1 cellular context compared by ENCODE assay signal in genomic region chr21:33305344-33305671, GRCh38.
TF ChIP-seq lines count a peak whose summit lies in the region.

No MANE protein-coding gene starts in this region.

TF ChIP-seq in HepG2, 621 proteins besides CTCF, POLR2A, EP300 and RAD21 (continued from another document):
- TF ChIP-seq, protein P1, sequence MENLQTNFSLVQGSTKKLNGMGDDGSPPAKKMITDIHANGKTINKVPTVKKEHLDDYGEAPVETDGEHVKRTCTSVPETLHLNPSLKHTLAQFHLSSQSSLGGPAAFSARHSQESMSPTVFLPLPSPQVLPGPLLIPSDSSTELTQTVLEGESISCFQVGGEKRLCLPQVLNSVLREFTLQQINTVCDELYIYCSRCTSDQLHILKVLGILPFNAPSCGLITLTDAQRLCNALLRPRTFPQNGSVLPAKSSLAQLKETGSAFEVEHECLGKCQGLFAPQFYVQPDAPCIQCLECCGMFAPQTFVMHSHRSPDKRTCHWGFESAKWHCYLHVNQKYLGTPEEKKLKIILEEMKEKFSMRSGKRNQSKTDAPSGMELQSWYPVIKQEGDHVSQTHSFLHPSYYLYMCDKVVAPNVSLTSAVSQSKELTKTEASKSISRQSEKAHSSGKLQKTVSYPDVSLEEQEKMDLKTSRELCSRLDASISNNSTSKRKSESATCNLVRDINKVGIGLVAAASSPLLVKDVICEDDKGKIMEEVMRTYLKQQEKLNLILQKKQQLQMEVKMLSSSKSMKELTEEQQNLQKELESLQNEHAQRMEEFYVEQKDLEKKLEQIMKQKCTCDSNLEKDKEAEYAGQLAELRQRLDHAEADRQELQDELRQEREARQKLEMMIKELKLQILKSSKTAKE (CRISPR knock-in tag; IDR thresholded peaks at IDR 0.05; ENCODE audit: borderline replicate concordance): 0 out of 2 replicates have a peak, but pooled peaks have one; percentile 38
- no peak for TF ChIP-seq NONO (IDR thresholded peaks at IDR 0.05)
- TF ChIP-seq NONO (CRISPR knock-in tag; conservative IDR thresholded peaks at IDR 0.05): 0 out of 2 replicates have a peak, but pooled peaks have one; percentile 28
- TF ChIP-seq FOXJ3 (CRISPR knock-in tag; IDR thresholded peaks at IDR 0.05; ENCODE audit: borderline replicate concordance): no peak
- peak; percentile 78 for TF ChIP-seq GATAD2A (CRISPR knock-in tag; IDR thresholded peaks at IDR 0.05)
- TF ChIP-seq ARID2 (CRISPR knock-in tag; IDR thresholded peaks at IDR 0.05; ENCODE audit: borderline replicate concordance): no peak
- no peak for TF ChIP-seq DBP (CRISPR knock-in tag; IDR thresholded peaks at IDR 0.05; ENCODE audit: not compliant biosample characterization)
- TF ChIP-seq, protein P2, sequence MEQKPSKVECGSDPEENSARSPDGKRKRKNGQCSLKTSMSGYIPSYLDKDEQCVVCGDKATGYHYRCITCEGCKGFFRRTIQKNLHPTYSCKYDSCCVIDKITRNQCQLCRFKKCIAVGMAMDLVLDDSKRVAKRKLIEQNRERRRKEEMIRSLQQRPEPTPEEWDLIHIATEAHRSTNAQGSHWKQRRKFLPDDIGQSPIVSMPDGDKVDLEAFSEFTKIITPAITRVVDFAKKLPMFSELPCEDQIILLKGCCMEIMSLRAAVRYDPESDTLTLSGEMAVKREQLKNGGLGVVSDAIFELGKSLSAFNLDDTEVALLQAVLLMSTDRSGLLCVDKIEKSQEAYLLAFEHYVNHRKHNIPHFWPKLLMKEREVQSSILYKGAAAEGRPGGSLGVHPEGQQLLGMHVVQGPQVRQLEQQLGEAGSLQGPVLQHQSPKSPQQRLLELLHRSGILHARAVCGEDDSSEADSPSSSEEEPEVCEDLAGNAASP (CRISPR knock-in tag; IDR thresholded peaks at IDR 0.05; ENCODE audit: borderline replicate concordance): no peak
- TF ChIP-seq ZNF503 (CRISPR knock-in tag; IDR thresholded peaks at IDR 0.05): no peak
- TF ChIP-seq NFIC (IDR thresholded peaks at IDR 0.05; ENCODE audit: low read length): no peak
- no peak for TF ChIP-seq ZNF580 (CRISPR knock-in tag; IDR thresholded peaks at IDR 0.05; ENCODE audit: borderline replicate concordance, low read depth)
- 0 out of 2 replicates have a peak, but pooled peaks have one; percentile 41 for TF ChIP-seq ATF1 (CRISPR knock-in tag; IDR thresholded peaks at IDR 0.05)
- no peak for TF ChIP-seq ZSCAN22 (CRISPR knock-in tag; IDR thresholded peaks at IDR 0.05)
- no peak for TF ChIP-seq SIX1 (CRISPR knock-in tag; IDR thresholded peaks at IDR 0.05; ENCODE audit: borderline replicate concordance)
- TF ChIP-seq KLF11 (CRISPR knock-in tag; IDR thresholded peaks at IDR 0.05): no peak
- TF ChIP-seq DPF2 (CRISPR knock-in tag; IDR thresholded peaks at IDR 0.05; ENCODE audit: borderline replicate concordance, low read depth): no peak
- TF ChIP-seq THAP11 (CRISPR knock-in tag; IDR thresholded peaks at IDR 0.05): 0 out of 2 replicates have a peak, but pooled peaks have one; percentile 19
- no peak for TF ChIP-seq KDM5A (IDR thresholded peaks at IDR 0.05; ENCODE audit: borderline replicate concordance, low read length)
- no peak for TF ChIP-seq KLF9 (CRISPR knock-in tag; IDR thresholded peaks at IDR 0.05; ENCODE audit: low read depth)
- peak; percentile 83; the same call in 1 of the 2 replicates for TF ChIP-seq ETV5 (CRISPR knock-in tag; IDR thresholded peaks at IDR 0.05; ENCODE audit: borderline replicate concordance)
- TF ChIP-seq, protein P3, sequence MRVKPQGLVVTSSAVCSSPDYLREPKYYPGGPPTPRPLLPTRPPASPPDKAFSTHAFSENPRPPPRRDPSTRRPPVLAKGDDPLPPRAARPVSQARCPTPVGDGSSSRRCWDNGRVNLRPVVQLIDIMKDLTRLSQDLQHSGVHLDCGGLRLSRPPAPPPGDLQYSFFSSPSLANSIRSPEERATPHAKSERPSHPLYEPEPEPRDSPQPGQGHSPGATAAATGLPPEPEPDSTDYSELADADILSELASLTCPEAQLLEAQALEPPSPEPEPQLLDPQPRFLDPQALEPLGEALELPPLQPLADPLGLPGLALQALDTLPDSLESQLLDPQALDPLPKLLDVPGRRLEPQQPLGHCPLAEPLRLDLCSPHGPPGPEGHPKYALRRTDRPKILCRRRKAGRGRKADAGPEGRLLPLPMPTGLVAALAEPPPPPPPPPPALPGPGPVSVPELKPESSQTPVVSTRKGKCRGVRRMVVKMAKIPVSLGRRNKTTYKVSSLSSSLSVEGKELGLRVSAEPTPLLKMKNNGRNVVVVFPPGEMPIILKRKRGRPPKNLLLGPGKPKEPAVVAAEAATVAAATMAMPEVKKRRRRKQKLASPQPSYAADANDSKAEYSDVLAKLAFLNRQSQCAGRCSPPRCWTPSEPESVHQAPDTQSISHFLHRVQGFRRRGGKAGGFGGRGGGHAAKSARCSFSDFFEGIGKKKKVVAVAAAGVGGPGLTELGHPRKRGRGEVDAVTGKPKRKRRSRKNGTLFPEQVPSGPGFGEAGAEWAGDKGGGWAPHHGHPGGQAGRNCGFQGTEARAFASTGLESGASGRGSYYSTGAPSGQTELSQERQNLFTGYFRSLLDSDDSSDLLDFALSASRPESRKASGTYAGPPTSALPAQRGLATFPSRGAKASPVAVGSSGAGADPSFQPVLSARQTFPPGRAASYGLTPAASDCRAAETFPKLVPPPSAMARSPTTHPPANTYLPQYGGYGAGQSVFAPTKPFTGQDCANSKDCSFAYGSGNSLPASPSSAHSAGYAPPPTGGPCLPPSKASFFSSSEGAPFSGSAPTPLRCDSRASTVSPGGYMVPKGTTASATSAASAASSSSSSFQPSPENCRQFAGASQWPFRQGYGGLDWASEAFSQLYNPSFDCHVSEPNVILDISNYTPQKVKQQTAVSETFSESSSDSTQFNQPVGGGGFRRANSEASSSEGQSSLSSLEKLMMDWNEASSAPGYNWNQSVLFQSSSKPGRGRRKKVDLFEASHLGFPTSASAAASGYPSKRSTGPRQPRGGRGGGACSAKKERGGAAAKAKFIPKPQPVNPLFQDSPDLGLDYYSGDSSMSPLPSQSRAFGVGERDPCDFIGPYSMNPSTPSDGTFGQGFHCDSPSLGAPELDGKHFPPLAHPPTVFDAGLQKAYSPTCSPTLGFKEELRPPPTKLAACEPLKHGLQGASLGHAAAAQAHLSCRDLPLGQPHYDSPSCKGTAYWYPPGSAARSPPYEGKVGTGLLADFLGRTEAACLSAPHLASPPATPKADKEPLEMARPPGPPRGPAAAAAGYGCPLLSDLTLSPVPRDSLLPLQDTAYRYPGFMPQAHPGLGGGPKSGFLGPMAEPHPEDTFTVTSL (CRISPR knock-in tag; IDR thresholded peaks at IDR 0.05; ENCODE audit: borderline replicate concordance): peak; percentile 47; the same call in 1 of the 2 replicates
- peak; percentile 62; the same call in 1 of the 2 replicates for TF ChIP-seq ZNF292 (CRISPR knock-in tag; IDR thresholded peaks at IDR 0.05; ENCODE audit: borderline replicate concordance, low read depth)
- no peak for TF ChIP-seq ZFP1 (CRISPR knock-in tag; IDR thresholded peaks at IDR 0.05)
- 0 out of 2 replicates have a peak, but pooled peaks have one; percentile 28 for TF ChIP-seq SPEN (CRISPR knock-in tag; IDR thresholded peaks at IDR 0.05; ENCODE audit: low read depth)
- TF ChIP-seq MIXL1 (CRISPR knock-in tag; IDR thresholded peaks at IDR 0.05): 0 out of 2 replicates have a peak, but pooled peaks have one; percentile 48
- peak; percentile 76 for TF ChIP-seq RXRB (CRISPR knock-in tag; IDR thresholded peaks at IDR 0.05; ENCODE audit: borderline replicate concordance)
- peak; percentile 46 for TF ChIP-seq ZMYM2 (CRISPR knock-in tag; IDR thresholded peaks at IDR 0.05)
